Comparison of ENCODE assay signal across 8 cellular contexts in genomic region chr14:30006695-30007094, GRCh38.
"Had no signal": no experiment of that assay in that cellular context is flagged by ENCODE, and none has a peak within 500 bp of the region (broad histone marks: within the 10 kb centered on the region; RNA-seq: fewer than 3 reads in every experiment).

No MANE protein-coding gene starts in this region.

- FAIRE-seq: H1, H54, HTR-8/SVneo, K562 had no signal

- H3K4me3 ChIP-seq: GM23338, K562 had no signal

- ATAC-seq: GM23338, K562 had no signal

- H3K4me2 ChIP-seq: GM23338 had no signal

- H2AFZ ChIP-seq: GM23338 had no signal

- DNase-seq: H9, HCEC 1CT, KG1 had no signal
